7 cellular contexts compared by ENCODE assay signal in genomic region chrX:31301203-31301602, GRCh38.
"Had no signal": no experiment of that assay in that cellular context is flagged by ENCODE, and none has a peak within 500 bp of the region (broad histone marks: within the 10 kb centered on the region; RNA-seq: fewer than 3 reads in every experiment).

No MANE protein-coding gene starts in this region.

- H3K36me3 Mint-ChIP-seq: IgD-negative memory B cell had no signal

- FAIRE-seq: K562 had no signal

- ATAC-seq: K562 had no signal

- H3K27ac ChIP-seq: HL-60, KMS-11 had no signal

- DNase-seq: IMR-90, KBM-7, KG1 had no signal

- H3K9ac ChIP-seq: KMS-11 had no signal

- H3K4me2 ChIP-seq: KMS-11 had no signal

- H3K27ac Mint-ChIP-seq: IgD-negative memory B cell had no signal

- H3K4me3 ChIP-seq: K562 had no signal
